ENCODE assay signal across 13 cellular contexts in the genomic region with DNA sequence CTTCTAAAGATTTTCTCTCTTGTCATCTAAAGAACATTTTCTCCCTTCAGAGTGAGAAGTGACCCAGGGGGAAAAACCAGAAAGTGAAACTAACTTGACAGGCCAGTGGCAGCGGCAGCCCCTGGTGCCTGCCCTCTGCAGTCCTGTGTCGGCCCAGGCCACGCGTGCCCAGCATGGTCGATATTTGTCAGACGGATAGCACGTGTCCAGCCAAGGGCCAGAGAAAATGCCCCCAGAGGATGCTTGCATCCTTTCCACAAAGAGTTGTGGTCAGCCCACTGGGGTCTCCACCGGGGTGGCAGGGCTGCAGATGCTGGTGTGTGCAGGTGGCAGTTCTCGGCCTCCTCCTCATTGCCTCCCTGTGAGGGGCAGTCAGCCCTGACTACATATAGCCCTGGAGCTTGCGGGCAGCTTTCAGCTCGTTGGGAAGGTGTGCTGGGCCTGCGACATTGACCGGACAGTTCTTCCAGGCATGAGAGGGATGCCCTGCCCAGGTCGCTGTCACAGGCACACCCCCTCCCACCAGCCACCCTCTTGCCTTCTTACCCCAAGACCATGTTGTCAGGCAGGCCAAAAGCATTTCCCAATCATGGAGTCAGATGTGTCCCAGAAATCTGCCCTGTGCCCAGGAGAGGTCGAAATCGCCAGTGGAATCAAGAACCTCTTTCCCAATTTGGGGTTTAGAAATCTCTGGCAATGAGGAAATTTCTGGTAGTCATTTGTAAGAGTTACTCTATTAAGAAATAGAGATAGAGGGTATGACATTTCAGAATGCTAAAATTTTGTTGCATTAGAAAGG.
DNase-seq lines count a peak whose midpoint lies in the region; ATAC-seq and TF ChIP-seq lines count a peak whose summit lies in the region.
"Had no signal": no experiment of that assay in that cellular context is flagged by ENCODE, and none has a peak within 500 bp of the region (broad histone marks: within the 10 kb centered on the region; RNA-seq: fewer than 3 reads in every experiment).

No MANE protein-coding gene starts in this region.

- peaks cover 98% of the 10 kb centered on the region for H3K79me2 ChIP-seq in osteoblast (ENCODE audit: insufficient read depth, low read length)

- H3K4me1 ChIP-seq in heart right ventricle (peaks cover 6 to 94% (median 81%) of the 10 kb centered on the region in 9 donors), osteoblast (ENCODE audit: insufficient read depth, low read length) (peaks cover 96% of the 10 kb centered on the region), upper lobe of left lung (peaks cover 14 to 53% (median 43%) of the 10 kb centered on the region in 4 donors)

- TF ChIP-seq CTCF in heart right ventricle (IDR thresholded peaks at IDR 0.05) (no peak), osteoblast (IDR thresholded peaks at IDR 0.05; ENCODE audit: extremely low read depth, low read depth, low read length) (no peak), upper lobe of left lung (IDR thresholded peaks at IDR 0.05) (no peak)

- ATAC-seq in heart right ventricle: peak in 1 of 8 donors; percentile 17
- ATAC-seq in Right ventricle myocardium superior (ENCODE audit: poor library complexity): no peak
- ATAC-seq in upper lobe of left lung (ENCODE audit: low FRiP score in 2 of 2): peak; percentile 4 to 29
- no peak for ATAC-seq in GM21515 (IDR thresholded peaks at IDR 0.05; ENCODE audit: unreplicated experiment)
- ATAC-seq in GM19455 (IDR thresholded peaks at IDR 0.05; ENCODE audit: unreplicated experiment): no peak
- ATAC-seq: activated T-helper 17 cell treated with anti-CD3 and anti-CD28 coated beads, Interleukin-2, amount 50 U/mL, for 72 hours had no signal

- 76 to 94% methylated on average over 16 of the region's 16 CpGs for WGBS in heart right ventricle, 2 donors
- 66 to 73% methylated on average over 9 to 16 of the region's 16 CpGs for WGBS in upper lobe of left lung, 2 donors

- H3K27me3 ChIP-seq in heart right ventricle: no peaks in the 10 kb centered on the region
- no peaks in the 10 kb centered on the region for H3K27me3 ChIP-seq in osteoblast (ENCODE audit: insufficient read depth, low read length)
- H3K27me3 ChIP-seq in upper lobe of left lung: no peaks in the 10 kb centered on the region
- H3K27me3 ChIP-seq: suprapubic skin had no signal

- H4K20me1 ChIP-seq in osteoblast (ENCODE audit: insufficient read depth, low read length): peaks cover 92% of the 10 kb centered on the region

- H2AFZ ChIP-seq in osteoblast (ENCODE audit: low read length): no peak overlapping the region

- intact Hi-C loops in heart right ventricle (cut with DNase I): loop anchor here in 4 of 10 donors (10.0 kb wide), 2 partner anchors 126 to 156 kb away; no protein-coding TSS in a partner anchor
- intact Hi-C loops in Right ventricle myocardium superior (cut with DNase I): no loop called here

- peaks cover 0 to 4% (median 0%) of the 10 kb centered on the region in 9 donors for H3K36me3 ChIP-seq in heart right ventricle
- H3K36me3 ChIP-seq in osteoblast (ENCODE audit: insufficient read depth, low read length): peaks cover 46% of the 10 kb centered on the region
- no peaks in the 10 kb centered on the region for H3K36me3 ChIP-seq in upper lobe of left lung
- H3K36me3 ChIP-seq: suprapubic skin had no signal

- TF ChIP-seq EP300 in upper lobe of left lung (IDR thresholded peaks at IDR 0.05): no peak

- DNase-seq in heart right ventricle: no peak
- DNase-seq in Right ventricle myocardium superior: no peak
- peak; percentile 71 for DNase-seq in fibroblast of peridontal ligament (ENCODE audit: extremely low read depth)
- no peak for DNase-seq in osteoblast (ENCODE audit: insufficient read length, low spot score, missing footprints)
- DNase-seq in upper lobe of left lung: peak; percentile 54 to 71
- DNase-seq in HuH-7.5 (ENCODE audit: low spot score): no peak
- DNase-seq: activated CD4-positive, alpha-beta T cell treated with anti-CD3 and anti-CD28 coated beads, Interleukin-2, amount 10 ng/mL, durations not matched to agents 7 days and 5 days; NCI-H1092; NCI-H226 had no signal

- H3K4me2 ChIP-seq in osteoblast (ENCODE audit: insufficient read depth, low read length): peak overlapping the region; percentile 69

- H3K4me3 ChIP-seq in heart right ventricle (no peak overlapping the region), osteoblast (ENCODE audit: insufficient read depth, low read length) (peak overlapping the region; percentile 35), upper lobe of left lung (peak overlapping the region in 1 of 4 donors; percentile 12)
- H3K4me3 ChIP-seq: suprapubic skin had no signal

- H3K27ac ChIP-seq in heart right ventricle (peak overlapping the region in 6 of 10 donors; percentile 10 to 76 (median 40)), osteoblast (ENCODE audit: low read depth, low read length) (peak overlapping the region; percentile 94), upper lobe of left lung (peak overlapping the region; percentile 23 to 71 (median 62))
- H3K27ac ChIP-seq: suprapubic skin had no signal

- H3K9me3 ChIP-seq in heart right ventricle (no peaks in the 10 kb centered on the region), osteoblast (ENCODE audit: low read depth, low read length) (no peaks in the 10 kb centered on the region), upper lobe of left lung (no peaks in the 10 kb centered on the region)
- H3K9me3 ChIP-seq: suprapubic skin had no signal

- TF ChIP-seq POLR2A in upper lobe of left lung (IDR thresholded peaks at IDR 0.05): no peak

Comparison
In these comparisons a context has a peak if more than half of its experiments do, and no peak if none do; other contexts are left out.
1. ATAC-seq: peak in upper lobe of left lung (2 of 2); none in Right ventricle myocardium superior (single experiment), GM21515 (single experiment) and GM19455 (single experiment).
2. DNase-seq: peak in fibroblast of peridontal ligament (single experiment) and upper lobe of left lung (2 of 2); none in heart right ventricle (0 of 2), Right ventricle myocardium superior (single experiment), osteoblast (single experiment) and HuH-7.5 (single experiment).
3. H3K27ac ChIP-seq: peak in every context shown above with its lines; median percentile 94 in osteoblast; 62 in upper lobe of left lung; 40 in heart right ventricle.